In genomic region chr4:186757696-186758330, GRCh38 we compare ENCODE assay signal across 1 cellular context.
TF ChIP-seq lines count a peak whose summit lies in the region.

No MANE protein-coding gene starts in this region.

TF ChIP-seq in IMR-90, 13 proteins besides CTCF, POLR2A, EP300 and RAD21:
- TF ChIP-seq CHD1 (IDR thresholded peaks at IDR 0.05; ENCODE audit: low read depth, low read length) (no peak), MAZ (IDR thresholded peaks at IDR 0.05; ENCODE audit: borderline replicate concordance, low read depth, low read length) (no peak), CEBPB (IDR thresholded peaks at IDR 0.05; ENCODE audit: low read depth, low read length) (no peak), RFX5 (IDR thresholded peaks at IDR 0.05; ENCODE audit: low read depth, low read length) (no peak)
- TF ChIP-seq, protein P1, sequence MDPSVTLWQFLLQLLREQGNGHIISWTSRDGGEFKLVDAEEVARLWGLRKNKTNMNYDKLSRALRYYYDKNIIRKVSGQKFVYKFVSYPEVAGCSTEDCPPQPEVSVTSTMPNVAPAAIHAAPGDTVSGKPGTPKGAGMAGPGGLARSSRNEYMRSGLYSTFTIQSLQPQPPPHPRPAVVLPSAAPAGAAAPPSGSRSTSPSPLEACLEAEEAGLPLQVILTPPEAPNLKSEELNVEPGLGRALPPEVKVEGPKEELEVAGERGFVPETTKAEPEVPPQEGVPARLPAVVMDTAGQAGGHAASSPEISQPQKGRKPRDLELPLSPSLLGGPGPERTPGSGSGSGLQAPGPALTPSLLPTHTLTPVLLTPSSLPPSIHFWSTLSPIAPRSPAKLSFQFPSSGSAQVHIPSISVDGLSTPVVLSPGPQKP (IDR thresholded peaks at IDR 0.05; ENCODE audit: borderline replicate concordance, low read depth, low read length) = no peak
TF ChIP-seq in IMR-90: peak in this region for 0.
